In the genomic region with DNA sequence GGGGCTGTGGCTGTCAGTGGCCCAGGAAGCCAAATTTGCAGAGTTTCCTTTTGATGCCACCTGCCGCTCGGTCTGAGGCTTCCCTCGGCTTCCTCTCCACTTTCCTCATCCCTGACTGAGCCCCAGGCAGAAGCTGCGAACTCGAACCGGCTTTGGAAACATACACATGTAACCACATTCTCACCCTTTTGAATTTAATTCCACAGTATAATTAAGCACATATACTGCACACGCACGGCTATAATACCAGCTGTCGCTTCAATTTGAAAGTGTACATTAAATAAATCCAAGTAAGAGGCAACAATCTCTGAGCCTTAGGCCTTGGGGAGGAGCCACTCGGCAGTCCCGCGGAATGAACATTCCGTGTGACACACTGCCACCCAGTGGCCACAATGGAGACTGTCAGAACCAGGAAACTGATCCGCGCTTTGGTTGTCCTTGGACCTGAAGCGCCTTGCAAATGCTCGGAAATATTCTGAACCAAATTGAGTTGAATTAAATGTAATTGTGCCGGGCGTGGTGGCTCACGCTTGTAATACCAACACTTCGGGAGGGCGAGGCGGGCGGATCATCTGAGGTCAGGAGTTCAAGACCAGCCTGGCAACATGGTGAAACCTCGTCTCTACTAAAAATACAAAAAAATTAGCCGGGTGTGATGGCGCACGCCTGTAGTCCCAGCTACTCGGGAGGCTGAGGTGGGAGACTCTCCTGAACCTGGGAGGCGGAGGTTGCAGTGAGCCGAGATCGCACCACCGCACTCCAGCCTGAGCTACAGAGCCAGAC, we compare ENCODE assay signal across 8 cellular contexts.
DNase-seq lines count a peak whose midpoint lies in the region; ATAC-seq and TF ChIP-seq lines count a peak whose summit lies in the region.

No MANE protein-coding gene starts in this region.

- H3K27me3 ChIP-seq in HL-60 (ENCODE audit: insufficient read depth, poor library complexity, severe bottlenecking) (no peaks in the 10 kb centered on the region), endodermal cell (ENCODE audit: control insufficient read depth, insufficient read depth, low read length, poor library complexity, severe bottlenecking) (no peaks in the 10 kb centered on the region)

- H3K4me3 ChIP-seq in HL-60 (replicated peaks; ENCODE audit: insufficient read depth, low read length) = peak overlapping the region; percentile 26
- H3K4me3 ChIP-seq in endodermal cell (ENCODE audit: low read length) = peak overlapping the region; percentile 57

- H3K9me3 ChIP-seq in endodermal cell (ENCODE audit: control insufficient read depth, low read length) = no peaks in the 10 kb centered on the region

- DNase-seq in COLO829 (ENCODE audit: low spot score) = peak; percentile 67
- DNase-seq in HL-60 (ENCODE audit: low read depth in 1 of 2, low spot score in 1 of 2) = peak; percentile 47 to 81
- peak; percentile 88 for DNase-seq in NCI-H82 (lab: John Stamatoyannopoulos, UW)
- DNase-seq in activated CD8-positive, alpha-beta memory T cell treated with anti-CD3 and anti-CD28 coated beads for 48 hours (ENCODE audit: low read depth in 2 of 3, low spot score in 2 of 3) = peak; percentile 51 to 65 (median 57)
- DNase-seq in endodermal cell = peak; percentile 97
- peak; percentile 88 for DNase-seq in midbrain (lab: John Stamatoyannopoulos, UW)
- peak; percentile 61 to 64 for DNase-seq in stimulated activated CD8-positive, alpha-beta memory T cell treated with anti-CD3 and anti-CD28 coated beads, Interleukin-15, amount 100 ng/mL, for 48 hours (ENCODE audit: low read depth in 2 of 2)

- no peaks in the 10 kb centered on the region for H3K9me3 Mint-ChIP-seq in endodermal cell

- H3K27me3 Mint-ChIP-seq in endodermal cell (ENCODE audit: insufficient read depth) = no peaks in the 10 kb centered on the region

- H3K27ac ChIP-seq in HL-60 (replicated peaks) (no peak overlapping the region), endodermal cell (ENCODE audit: low read depth, low read length) (no peak overlapping the region)

- peaks cover 38% of the 10 kb centered on the region for H3K4me1 Mint-ChIP-seq in endodermal cell

- peak overlapping the region; percentile 56 for H3K27ac Mint-ChIP-seq in endodermal cell

- peak; percentile 91 for ATAC-seq in GM19468 (IDR thresholded peaks at IDR 0.05; ENCODE audit: extremely low read depth, unreplicated experiment)

- H3K9ac ChIP-seq in endodermal cell (ENCODE audit: extremely low read depth, low read length, poor library complexity, severe bottlenecking) = no peak overlapping the region

- peaks cover 16% of the 10 kb centered on the region for H3K4me1 ChIP-seq in endodermal cell (ENCODE audit: control insufficient read depth, insufficient read depth, low read length)

- H3K36me3 ChIP-seq in endodermal cell (ENCODE audit: control insufficient read depth, insufficient read depth, low read length) = no peaks in the 10 kb centered on the region

- H3K36me3 Mint-ChIP-seq in endodermal cell (ENCODE audit: low read depth) = no peaks in the 10 kb centered on the region

- TF ChIP-seq CTCF in HL-60 (IDR thresholded peaks at IDR 0.05; ENCODE audit: insufficient read depth, low read length) (peak; percentile 85), endodermal cell (conservative IDR thresholded peaks at IDR 0.05) (peak; percentile 97)

- WGBS in endodermal cell (ENCODE audit: insufficient coverage in 1 of 2, insufficient read length in 1 of 2), 2 experiments = 35 to 37% methylated on average over 31 to 33 of the region's 33 CpGs

- H3K4me3 Mint-ChIP-seq in endodermal cell = peak overlapping the region; percentile 53
